ENCODE assay signal across 17 cellular contexts in genomic region chr13:99546878-99547277, GRCh38. TPM values are rescaled to one million over a fixed set of nuclear protein-coding genes. Genes with fewer than 3 reads are reported as not detected.
DNase-seq lines count a peak whose midpoint lies in the region; ATAC-seq and TF ChIP-seq lines count a peak whose summit lies in the region.
"Had no signal": no experiment of that assay in that cellular context is flagged by ENCODE, and none has a peak within 500 bp of the region (broad histone marks: within the 10 kb centered on the region; RNA-seq: fewer than 3 reads in every experiment).

No MANE protein-coding gene starts in this region.

- H3K9me3 ChIP-seq in CD4-positive, alpha-beta T cell (ENCODE audit: control insufficient read depth, low read length): no peaks in the 10 kb centered on the region
- H3K9me3 ChIP-seq in CD8-positive, alpha-beta memory T cell (ENCODE audit: low read length): no peaks in the 10 kb centered on the region
- H3K9me3 ChIP-seq in T-helper 17 cell (ENCODE audit: control insufficient read depth, low read length, poor library complexity, severe bottlenecking) (no peaks in the 10 kb centered on the region), Peyer's patch (no peaks in the 10 kb centered on the region)
- no peaks in the 10 kb centered on the region for H3K9me3 ChIP-seq in naive thymus-derived CD4-positive, alpha-beta T cell (ENCODE audit: control insufficient read depth in 2 of 3, low read length in 3 of 3)
- H3K9me3 ChIP-seq: BE2C, HAP-1 had no signal

- intact Hi-C loops in CD4-positive, alpha-beta T cell (cut with DNase I, micrococcal nuclease): no loop called here
- intact Hi-C loops in naive thymus-derived CD4-positive, alpha-beta T cell (cut with micrococcal nuclease): no loop called here
- intact Hi-C loops in dorsolateral prefrontal cortex (cut with DNase I): no loop called here

- H3K27ac ChIP-seq in CD4-positive, alpha-beta T cell (ENCODE audit: low read depth, low read length): no peak overlapping the region
- H3K27ac ChIP-seq in CD8-positive, alpha-beta memory T cell (ENCODE audit: low read depth, low read length): no peak overlapping the region
- H3K27ac ChIP-seq in naive thymus-derived CD4-positive, alpha-beta T cell (ENCODE audit: low read depth, low read length): no peak overlapping the region
- H3K27ac ChIP-seq in Peyer's patch (no peak overlapping the region), dorsolateral prefrontal cortex (no peak overlapping the region)
- H3K27ac ChIP-seq: HL-60 had no signal

- H3K27me3 ChIP-seq in CD4-positive, alpha-beta T cell (ENCODE audit: control insufficient read depth, insufficient read depth, low read length): no peaks in the 10 kb centered on the region
- H3K27me3 ChIP-seq in CD8-positive, alpha-beta memory T cell (ENCODE audit: insufficient read depth, low read length, poor library complexity, severe bottlenecking): no peaks in the 10 kb centered on the region
- H3K27me3 ChIP-seq in naive thymus-derived CD4-positive, alpha-beta T cell (ENCODE audit: control insufficient read depth in 2 of 2, insufficient read depth in 2 of 2, low read length in 2 of 2): no peaks in the 10 kb centered on the region
- no peaks in the 10 kb centered on the region for H3K27me3 ChIP-seq in Peyer's patch
- H3K27me3 ChIP-seq in dorsolateral prefrontal cortex: no peaks in the 10 kb centered on the region
- H3K27me3 ChIP-seq: BE2C had no signal

- peaks cover 33% of the 10 kb centered on the region for H3K4me1 ChIP-seq in CD8-positive, alpha-beta memory T cell (ENCODE audit: insufficient read depth, low read length)
- peaks cover 17 to 18% of the 10 kb centered on the region in 2 donors for H3K4me1 ChIP-seq in naive thymus-derived CD4-positive, alpha-beta T cell (ENCODE audit: control insufficient read depth in 2 of 2, insufficient read depth in 2 of 2, low read length in 2 of 2)
- H3K4me1 ChIP-seq in Peyer's patch: no peaks in the 10 kb centered on the region
- H3K4me1 ChIP-seq: BE2C, HAP-1 had no signal

- ATAC-seq in CD4-positive, alpha-beta T cell (ENCODE audit: poor library complexity): no peak
- ATAC-seq in T-helper 17 cell: no peak
- no peak for ATAC-seq in naive thymus-derived CD4-positive, alpha-beta T cell

- no peaks in the 10 kb centered on the region for H3K9me3 Mint-ChIP-seq in CD4-positive, alpha-beta T cell
- H3K9me3 Mint-ChIP-seq in CD8-positive, alpha-beta memory T cell: no peaks in the 10 kb centered on the region
- no peaks in the 10 kb centered on the region for H3K9me3 Mint-ChIP-seq in naive thymus-derived CD4-positive, alpha-beta T cell

- TF ChIP-seq CTCF in CD4-positive, alpha-beta T cell (IDR thresholded peaks at IDR 0.05): no peak
- no peak for TF ChIP-seq CTCF in Peyer's patch (IDR thresholded peaks at IDR 0.05)
- no peak for TF ChIP-seq CTCF in dorsolateral prefrontal cortex (IDR thresholded peaks at IDR 0.05 in 54 of 56, conservative IDR thresholded peaks at IDR 0.05 in 2 of 56; ENCODE audit: low read depth in 1 of 56, partially characterized antibody in 56 of 56)

- peaks cover 31% of the 10 kb centered on the region for H3K36me3 ChIP-seq in CD8-positive, alpha-beta memory T cell (ENCODE audit: insufficient read depth, low read length)
- peaks cover 4 to 65% (median 33%) of the 10 kb centered on the region in 3 experiments for H3K36me3 ChIP-seq in naive thymus-derived CD4-positive, alpha-beta T cell (ENCODE audit: control insufficient read depth in 2 of 3, insufficient read depth in 3 of 3, low read length in 3 of 3)
- peaks cover 0 to 96% (median 0%) of the 10 kb centered on the region in 3 donors for H3K36me3 ChIP-seq in Peyer's patch

- no peak for DNase-seq in CD4-positive, alpha-beta T cell
- DNase-seq in CD8-positive, alpha-beta memory T cell: no peak
- DNase-seq in T-helper 17 cell: no peak
- no peak for DNase-seq in naive thymus-derived CD4-positive, alpha-beta T cell
- DNase-seq in NCI-H446 treated with DMSO at 0.1 percent for 48 hours (lab: John Stamatoyannopoulos, UW): no peak
- DNase-seq in Peyer's patch: no peak
- no peak for DNase-seq in dorsolateral prefrontal cortex
- DNase-seq: BE2C; DMS153; EL; NCI-H187 treated with DMSO at 0.1 percent for 48 hours; NK-92 treated with Interleukin-12 subunit alpha and Interleukin-12 subunit beta, amount 100 ng/mL, for 24 hours; OCI-M1; RPMI8226; SIG-M5 had no signal

- H3K4me3 Mint-ChIP-seq in CD4-positive, alpha-beta T cell: no peak overlapping the region
- H3K4me3 Mint-ChIP-seq in CD8-positive, alpha-beta memory T cell: no peak overlapping the region
- no peak overlapping the region for H3K4me3 Mint-ChIP-seq in T-helper 17 cell
- H3K4me3 Mint-ChIP-seq in naive thymus-derived CD4-positive, alpha-beta T cell: no peak overlapping the region

- H3K27me3 Mint-ChIP-seq in CD4-positive, alpha-beta T cell: no peaks in the 10 kb centered on the region
- no peaks in the 10 kb centered on the region for H3K27me3 Mint-ChIP-seq in CD8-positive, alpha-beta memory T cell
- no peaks in the 10 kb centered on the region for H3K27me3 Mint-ChIP-seq in T-helper 17 cell
- H3K27me3 Mint-ChIP-seq in naive thymus-derived CD4-positive, alpha-beta T cell: no peaks in the 10 kb centered on the region

- peak overlapping the region; percentile 61 for H3K27ac Mint-ChIP-seq in CD4-positive, alpha-beta T cell
- H3K27ac Mint-ChIP-seq in CD8-positive, alpha-beta memory T cell: peak overlapping the region in 6 of 8 donors; percentile 9 to 72 (median 50)
- peak overlapping the region; percentile 91 for H3K27ac Mint-ChIP-seq in T-helper 17 cell
- peak overlapping the region in 8 of 9 donors; percentile 48 to 97 (median 76) for H3K27ac Mint-ChIP-seq in naive thymus-derived CD4-positive, alpha-beta T cell

- POLR2A ChIA-PET in CD4-positive, alpha-beta T cell (lab: Charles Lee): interaction anchor here (1.4 kb wide), 1 partner anchor 34 kb away, joined by 3 read pairs; no protein-coding TSS in a partner anchor
- POLR2A ChIA-PET in CD8-positive, alpha-beta memory T cell (lab: Charles Lee): no interaction called here
- POLR2A ChIA-PET in naive thymus-derived CD4-positive, alpha-beta T cell (lab: Charles Lee): interaction anchor here (0.6 kb wide), 1 partner anchor 84 kb away, joined by 3 read pairs; no protein-coding TSS in a partner anchor

- CTCF ChIA-PET in CD4-positive, alpha-beta T cell (lab: Charles Lee): no interaction called here
- CTCF ChIA-PET in CD8-positive, alpha-beta memory T cell (lab: Charles Lee): no interaction called here
- CTCF ChIA-PET in naive thymus-derived CD4-positive, alpha-beta T cell (lab: Charles Lee): interaction anchor here (1.1 kb wide), 1 partner anchor 18 kb away, joined by 4 read pairs; no protein-coding TSS in a partner anchor

- H3K4me3 ChIP-seq in CD8-positive, alpha-beta memory T cell (ENCODE audit: low read length): no peak overlapping the region
- H3K4me3 ChIP-seq in naive thymus-derived CD4-positive, alpha-beta T cell (ENCODE audit: low read length): no peak overlapping the region
- H3K4me3 ChIP-seq in Peyer's patch (no peak overlapping the region), dorsolateral prefrontal cortex (no peak overlapping the region)
- H3K4me3 ChIP-seq: HAP-1 had no signal

- peaks cover 52% of the 10 kb centered on the region for H3K4me1 Mint-ChIP-seq in CD4-positive, alpha-beta T cell (ENCODE audit: low read depth)
- H3K4me1 Mint-ChIP-seq in CD8-positive, alpha-beta memory T cell: peaks cover 31 to 61% (median 54%) of the 10 kb centered on the region in 3 donors
- peaks cover 37% of the 10 kb centered on the region for H3K4me1 Mint-ChIP-seq in T-helper 17 cell
- peaks cover 16 to 53% (median 31%) of the 10 kb centered on the region in 7 donors for H3K4me1 Mint-ChIP-seq in naive thymus-derived CD4-positive, alpha-beta T cell

- no peak for TF ChIP-seq POLR2A in Peyer's patch (IDR thresholded peaks at IDR 0.05)

- peaks cover 94% of the 10 kb centered on the region for H3K36me3 Mint-ChIP-seq in CD4-positive, alpha-beta T cell (ENCODE audit: low read depth)
- H3K36me3 Mint-ChIP-seq in CD8-positive, alpha-beta memory T cell: peaks cover 3 to 86% (median 28%) of the 10 kb centered on the region in 3 donors
- H3K36me3 Mint-ChIP-seq in T-helper 17 cell (ENCODE audit: low read depth): peaks cover 18% of the 10 kb centered on the region
- peaks cover 23 to 59% (median 40%) of the 10 kb centered on the region in 5 donors for H3K36me3 Mint-ChIP-seq in naive thymus-derived CD4-positive, alpha-beta T cell

RNA-seq across cellular contexts. Expression of gene TM9SF2, which starts 45.6 kb away (rescaled TPM):
- total RNA-seq in CD4-positive, alpha-beta T cell: 10 to 100 TPM; 37.2 to 38.2 TPM
- total RNA-seq in CD8-positive, alpha-beta memory T cell: 10 to 100 TPM; 88.0 to 96.0 TPM
- 81.3 TPM for polyA plus RNA-seq in CD8-positive, alpha-beta memory T cell
- 10 to 100 TPM; 42.4 to 50.7 TPM for total RNA-seq in T-helper 17 cell
- 10 to 100 TPM; 38.0 to 76.3 (median 53.1) TPM for total RNA-seq in naive thymus-derived CD4-positive, alpha-beta T cell
- 10 to 100 TPM; 56.5 to 81.9 TPM for polyA plus RNA-seq in naive thymus-derived CD4-positive, alpha-beta T cell
- 100 to 1,000 TPM in 2 of 4 donors, 10 to 100 TPM in 2; 19.8 to 189 (median 107) TPM for total RNA-seq in Peyer's patch
- 10 to 100 TPM; 37.7 to 80.9 (median 64.8) TPM for total RNA-seq in dorsolateral prefrontal cortex

RNA-seq across cellular contexts. Expression of gene CLYBL, which starts 59.6 kb away (rescaled TPM):
- 1 to 10 TPM; 4.7 to 6.4 TPM for total RNA-seq in CD4-positive, alpha-beta T cell
- total RNA-seq in CD8-positive, alpha-beta memory T cell: 1 to 10 TPM; 3.8 to 5.6 TPM
- 16.3 TPM for polyA plus RNA-seq in CD8-positive, alpha-beta memory T cell
- 10 to 100 TPM; 12.8 to 14.5 TPM for total RNA-seq in T-helper 17 cell
- 10 to 100 TPM in 2 of 5 experiments, 1 to 10 TPM in 3; 5.6 to 13.0 (median 8.0) TPM for total RNA-seq in naive thymus-derived CD4-positive, alpha-beta T cell
- polyA plus RNA-seq in naive thymus-derived CD4-positive, alpha-beta T cell: 10 to 100 TPM; 13.2 to 14.7 TPM
- total RNA-seq in Peyer's patch: 10 to 100 TPM; 19.8 to 29.9 (median 24.8) TPM
- total RNA-seq in dorsolateral prefrontal cortex: 10 to 100 TPM in 72 of 120 experiments, 1 to 10 TPM in 48; 5.6 to 17.7 (median 10.8) TPM
